17 cellular contexts compared by ENCODE assay signal in the genomic region with DNA sequence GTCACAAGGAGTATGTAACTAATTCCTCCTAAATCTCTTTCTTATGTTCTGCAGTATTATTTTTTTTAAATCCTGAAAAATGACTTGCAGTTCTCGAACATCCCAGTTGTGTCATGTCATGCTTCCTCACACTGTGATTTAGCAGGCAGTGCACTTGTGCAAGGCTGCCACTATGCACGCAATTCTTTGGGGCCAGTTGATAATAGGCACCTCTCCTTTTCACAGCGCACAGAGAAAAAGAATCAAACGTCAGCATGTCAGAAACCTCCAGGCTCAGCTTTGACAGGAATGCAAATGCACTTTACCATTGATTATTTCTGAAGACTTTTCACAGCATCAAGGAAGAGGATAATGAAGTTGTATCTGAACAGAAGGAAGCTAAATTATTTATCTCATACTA.
DNase-seq lines count a peak whose midpoint lies in the region; ATAC-seq, FAIRE-seq and TF ChIP-seq lines count a peak whose summit lies in the region.
"Had no signal": no experiment of that assay in that cellular context is flagged by ENCODE, and none has a peak within 500 bp of the region (broad histone marks: within the 10 kb centered on the region; RNA-seq: fewer than 3 reads in every experiment).

No MANE protein-coding gene starts in this region.

- TF ChIP-seq CTCF in cardiac muscle cell (IDR thresholded peaks at IDR 0.05; ENCODE audit: low read depth, low read length), result no peak
- no peak for TF ChIP-seq CTCF in K562 (IDR thresholded peaks at IDR 0.05 in 2 of 3, conservative IDR thresholded peaks at IDR 0.05 in 1 of 3; ENCODE audit: insufficient read depth in 2 of 3, low read depth in 1 of 3, low read length in 3 of 3)
- no peak for TF ChIP-seq CTCF in neutrophil (IDR thresholded peaks at IDR 0.05)
- no peak for TF ChIP-seq CTCF in gastrocnemius medialis (IDR thresholded peaks at IDR 0.05 in 4 of 5, conservative IDR thresholded peaks at IDR 0.05 in 1 of 5)
- no peak for TF ChIP-seq CTCF in omental fat pad (IDR thresholded peaks at IDR 0.05)

- CTCF ChIA-PET in K562 (lab: Yijun Ruan, JAX; ENCODE audit: low intra/inter-chr PET ratio), result no interaction called here

- in situ Hi-C loops in K562 (cut with MboI) (no loop called here), gastrocnemius medialis (cut with MboI; ENCODE audit: low sequenced_read_pairs in 4 of 4) (no loop called here)

- no TSS peak for BruUV-seq in K562 (replicated peaks; lab: Mats Ljungman, UMichigan)

- no peaks in the 10 kb centered on the region for H3K9me3 ChIP-seq in cardiac muscle cell (ENCODE audit: low read depth)
- H3K9me3 ChIP-seq in K562 (replicated peaks; ENCODE audit: control insufficient read depth, insufficient read depth, low read depth, low read length), result no peaks in the 10 kb centered on the region
- H3K9me3 ChIP-seq in neutrophil, result no peaks in the 10 kb centered on the region
- no peaks in the 10 kb centered on the region for H3K9me3 ChIP-seq in gastrocnemius medialis
- H3K9me3 ChIP-seq: BLaER1, Caco-2 had no signal

- POLR2A ChIA-PET in K562 (lab: Yijun Ruan, JAX), result no interaction called here

- no peaks in the 10 kb centered on the region for H3K79me2 ChIP-seq in K562 (ENCODE audit: control insufficient read depth, insufficient read depth, low read length)

- peaks cover 18% of the 10 kb centered on the region for H3K4me1 ChIP-seq in cardiac muscle cell (ENCODE audit: low read depth)
- H3K4me1 ChIP-seq in K562 (replicated peaks in 1 of 2; ENCODE audit: control insufficient read depth in 2 of 2, insufficient read depth in 2 of 2, low read length in 2 of 2), result no peaks in the 10 kb centered on the region
- peaks cover 11 to 15% of the 10 kb centered on the region in 2 experiments for H3K4me1 ChIP-seq in neutrophil (ENCODE audit: control insufficient read depth in 1 of 2, insufficient read depth in 1 of 2, low read depth in 1 of 2, low read length in 1 of 2)
- H3K4me1 ChIP-seq in gastrocnemius medialis, result no peaks in the 10 kb centered on the region
- H3K4me1 ChIP-seq: BLaER1, Caco-2 had no signal

- no peak overlapping the region for H3K4me3 ChIP-seq in cardiac muscle cell
- H3K4me3 ChIP-seq in K562, result no peak overlapping the region
- H3K4me3 ChIP-seq in neutrophil (ENCODE audit: low read depth in 1 of 2, low read length in 1 of 2), result no peak overlapping the region
- H3K4me3 ChIP-seq in gastrocnemius medialis, result no peak overlapping the region
- H3K4me3 ChIP-seq: BLaER1, GM23248 had no signal

- H3K27ac ChIP-seq in cardiac muscle cell (peak overlapping the region; percentile 9), K562 (ENCODE audit: extremely low read depth, low read depth, low read length) (no peak overlapping the region), neutrophil (peak overlapping the region; percentile 44), gastrocnemius medialis (no peak overlapping the region)
- H3K27ac ChIP-seq: 22Rv1, BLaER1, GM23248 had no signal

- intact Hi-C loops in Right ventricle myocardium superior (cut with DNase I), result no loop called here
- intact Hi-C loops in K562 (cut with micrococcal nuclease), result no loop called here
- intact Hi-C loops in gastrocnemius medialis (cut with DNase I; ENCODE audit: low total_unique reads), result no loop called here

- TF ChIP-seq POLR2A in K562 (conservative IDR thresholded peaks at IDR 0.05) (no peak), gastrocnemius medialis (IDR thresholded peaks at IDR 0.05) (no peak)

- no peak for TF ChIP-seq EP300 in K562 (IDR thresholded peaks at IDR 0.05; ENCODE audit: low read length)

- DNase-seq in cardiac muscle cell (ENCODE audit: low read depth in 1 of 2, low spot score in 1 of 2), result no peak
- DNase-seq in Right ventricle myocardium superior, result no peak
- DNase-seq in K562 (ENCODE audit: extremely low read depth in 1 of 4, low spot score in 3 of 4), result no peak
- DNase-seq in gastrocnemius medialis, result no peak
- no peak for DNase-seq in omental fat pad (ENCODE audit: low spot score)
- DNase-seq: AML-193; Caco-2; CD8-positive, alpha-beta memory T cell; DND-41; GDM1; GM23248; H9 had no signal

- ATAC-seq in Right ventricle myocardium superior (ENCODE audit: poor library complexity) (no peak), K562 (no peak), HG03571 (IDR thresholded peaks at IDR 0.05; ENCODE audit: unreplicated experiment) (no peak), gastrocnemius medialis (no peak), omental fat pad (ENCODE audit: low FRiP score) (no peak)

- WGBS in K562 (ENCODE audit: insufficient coverage, low coverage, missing lambda C conversion rate), result 47% methylated on average over 3 of the region's 4 CpGs

- no peak for TF ChIP-seq RAD21 in K562 (CRISPR knock-in tag; conservative IDR thresholded peaks at IDR 0.05 in 1 of 2, IDR thresholded peaks at IDR 0.05 in 1 of 2)

- no peaks in the 10 kb centered on the region for H3K36me3 ChIP-seq in cardiac muscle cell
- H3K36me3 ChIP-seq in K562 (ENCODE audit: control insufficient read depth, insufficient read depth, low read length), result no peaks in the 10 kb centered on the region
- no peaks in the 10 kb centered on the region for H3K36me3 ChIP-seq in neutrophil
- no peaks in the 10 kb centered on the region for H3K36me3 ChIP-seq in gastrocnemius medialis
- H3K36me3 ChIP-seq: BLaER1 had no signal

- no peak for FAIRE-seq in K562 (lab: Jason Lieb, UNC)
- FAIRE-seq: GM12892 had no signal

- no peak overlapping the region for H2AFZ ChIP-seq in K562 (ENCODE audit: low read depth, low read length)
- H2AFZ ChIP-seq: GM23248 had no signal

- no peak overlapping the region for H3K4me2 ChIP-seq in K562 (ENCODE audit: insufficient read depth, low read length)
- H3K4me2 ChIP-seq: BLaER1 had no signal

- H3K9ac ChIP-seq in K562 (ENCODE audit: insufficient read depth in 1 of 2, low read depth in 2 of 2, low read length in 2 of 2), result no peak overlapping the region
- H3K9ac ChIP-seq: BLaER1, GM23248 had no signal

- no peaks in the 10 kb centered on the region for H4K20me1 ChIP-seq in K562 (replicated peaks; ENCODE audit: control insufficient read depth, insufficient read depth, low read length)

- no peaks in the 10 kb centered on the region for H3K9me1 ChIP-seq in K562 (ENCODE audit: control insufficient read depth, insufficient read depth, low read length)

- H3K27me3 ChIP-seq in cardiac muscle cell, result no peaks in the 10 kb centered on the region
- H3K27me3 ChIP-seq in K562 (ENCODE audit: control insufficient read depth in 2 of 2, insufficient read depth in 2 of 2, low read length in 2 of 2), result no peaks in the 10 kb centered on the region
- no peaks in the 10 kb centered on the region for H3K27me3 ChIP-seq in neutrophil
- no peaks in the 10 kb centered on the region for H3K27me3 ChIP-seq in gastrocnemius medialis

TF ChIP-seq in K562, 482 proteins besides CTCF, POLR2A, EP300 and RAD21:
- TF ChIP-seq FOXK1 (CRISPR knock-in tag; IDR thresholded peaks at IDR 0.05; ENCODE audit: borderline replicate concordance), result no peak
- no peak for TF ChIP-seq PYGO2 (tag; IDR thresholded peaks at IDR 0.05)
- peak; percentile 25; the same call in 1 of the 2 replicates for TF ChIP-seq MAFG (tag; conservative IDR thresholded peaks at IDR 0.05)
- no peak for TF ChIP-seq ZNF263 (CRISPR knock-in tag; IDR thresholded peaks at IDR 0.05; ENCODE audit: borderline replicate concordance)
TF ChIP-seq in K562: peak in this region for 1.

Comparison
In these comparisons a context has a peak if more than half of its experiments do, and no peak if none do; other contexts are left out.
1. H3K27ac ChIP-seq: peak in cardiac muscle cell (single experiment) and neutrophil (single experiment); none in K562 (single experiment) and gastrocnemius medialis (0 of 4).